In genomic region chr9:94881023-94881422, GRCh38 we compare ENCODE assay signal across 23 cellular contexts.
DNase-seq lines count a peak whose midpoint lies in the region; ATAC-seq and TF ChIP-seq lines count a peak whose summit lies in the region.
"Had no signal": no experiment of that assay in that cellular context is flagged by ENCODE, and none has a peak within 500 bp of the region (broad histone marks: within the 10 kb centered on the region; RNA-seq: fewer than 3 reads in every experiment).

No MANE protein-coding gene starts in this region.

- peaks cover 8% of the 10 kb centered on the region for H3K36me3 Mint-ChIP-seq in HFFc6 (ENCODE audit: low read depth)

- H3K27ac Mint-ChIP-seq in HFFc6: peak overlapping the region; percentile 25
- H3K27ac Mint-ChIP-seq: stimulated activated naive CD8-positive, alpha-beta T cell treated with anti-CD3 and anti-CD28 coated beads, Interleukin-15, amount 100 ng/mL, for 72 hours had no signal

- POLR2A ChIA-PET in SK-N-SH (lab: Yijun Ruan, JAX): interaction anchor here (0.9 kb wide), 1 partner anchor 127 kb away, joined by 3 read pairs; no protein-coding TSS in a partner anchor

- no peak overlapping the region for H4K91ac ChIP-seq in trophoblast cell (ENCODE audit: low read depth, low read length)

- no peak overlapping the region for H2BK5ac ChIP-seq in trophoblast cell (ENCODE audit: low read depth, low read length, poor library complexity)

- H3F3A ChIP-seq in SK-N-SH (replicated peaks; ENCODE audit: insufficient read depth): peaks cover 3% of the 10 kb centered on the region

- peak overlapping the region in 1 of 2 experiments; percentile 60; a peak in 1 of 4 replicates for H3K27ac ChIP-seq in SK-N-SH (ENCODE audit: low read depth in 2 of 2, low read length in 1 of 2)
- no peak overlapping the region for H3K27ac ChIP-seq in trophoblast cell (ENCODE audit: low read depth, low read length)
- H3K27ac ChIP-seq: 22Rv1, breast epithelium, C4-2B, epithelial cell of prostate, prostate gland had no signal

- no peak overlapping the region for H4K12ac ChIP-seq in trophoblast cell (ENCODE audit: low read depth, low read length)

- H3K18ac ChIP-seq in trophoblast cell (ENCODE audit: low read length): no peak overlapping the region

- H2BK120ac ChIP-seq in trophoblast cell (ENCODE audit: insufficient read depth, low read length, poor library complexity): peak overlapping the region; percentile 18

- no peak overlapping the region for H4K8ac ChIP-seq in trophoblast cell (ENCODE audit: low read depth, low read length)

- no peaks in the 10 kb centered on the region for H3K27me3 Mint-ChIP-seq in HFFc6 (ENCODE audit: insufficient read depth)
- H3K27me3 Mint-ChIP-seq: stimulated activated naive CD8-positive, alpha-beta T cell treated with anti-CD3 and anti-CD28 coated beads, Interleukin-15, amount 100 ng/mL, for 72 hours had no signal

- no peak overlapping the region for H3K9ac ChIP-seq in SK-N-SH
- no peak overlapping the region for H3K9ac ChIP-seq in trophoblast cell (ENCODE audit: low read length)

- H3K79me1 ChIP-seq in trophoblast cell (ENCODE audit: low read length): peaks cover 10% of the 10 kb centered on the region

- no peaks in the 10 kb centered on the region for H3K79me2 ChIP-seq in SK-N-SH (ENCODE audit: insufficient read depth)
- H3K79me2 ChIP-seq in trophoblast cell (ENCODE audit: control insufficient read depth, insufficient read depth, low read length, poor library complexity): no peaks in the 10 kb centered on the region

- CTCF ChIA-PET in SK-N-SH (lab: Yijun Ruan, JAX): interaction anchor here (1.3 to 2.5 kb wide), 3 partner anchors 100 to 250 kb away, joined by 4 to 7 read pairs (median 4); no protein-coding TSS in a partner anchor

- no peak overlapping the region for H2AFZ ChIP-seq in SK-N-SH (ENCODE audit: low read depth)
- no peak overlapping the region for H2AFZ ChIP-seq in trophoblast cell (ENCODE audit: insufficient read depth, low read length, poor library complexity)

- no peaks in the 10 kb centered on the region for H3K9me2 ChIP-seq in SK-N-SH

- H2AK5ac ChIP-seq in trophoblast cell (ENCODE audit: low read length): no peak overlapping the region

- H3K4me3 ChIP-seq in SK-N-SH (ENCODE audit: low read depth in 2 of 2, low read length in 1 of 2) (no peak overlapping the region), epithelial cell of esophagus (ENCODE audit: low read length) (no peak overlapping the region), trophoblast cell (ENCODE audit: low read depth, low read length) (no peak overlapping the region)
- H3K4me3 ChIP-seq: breast epithelium, prostate gland, spleen, tibial nerve had no signal

- TF ChIP-seq EP300 in SK-N-SH (IDR thresholded peaks at IDR 0.05; ENCODE audit: borderline replicate concordance in 1 of 2, low read depth in 1 of 2, low read length in 1 of 2): no peak

- no peak overlapping the region for H3K4ac ChIP-seq in trophoblast cell (ENCODE audit: low read depth, low read length)

- H3K36me3 ChIP-seq in SK-N-SH (replicated peaks in 1 of 2; ENCODE audit: control insufficient read depth in 1 of 2, insufficient read depth in 2 of 2, low read length in 1 of 2): no peaks in the 10 kb centered on the region
- no peaks in the 10 kb centered on the region for H3K36me3 ChIP-seq in trophoblast cell (ENCODE audit: control insufficient read depth in 1 of 2, insufficient read depth in 2 of 2, low read length in 2 of 2)
- H3K36me3 ChIP-seq: breast epithelium, prostate gland, spleen, tibial nerve had no signal

- H3K4me2 ChIP-seq in SK-N-SH: no peak overlapping the region
- H3K4me2 ChIP-seq in trophoblast cell (ENCODE audit: low read length): no peak overlapping the region

- H3K27me3 ChIP-seq in SK-N-SH (ENCODE audit: insufficient read depth) (no peaks in the 10 kb centered on the region), trophoblast cell (ENCODE audit: insufficient read depth, low read length) (no peaks in the 10 kb centered on the region)
- H3K27me3 ChIP-seq: breast epithelium, spleen, tibial nerve had no signal

- H3K14ac ChIP-seq in trophoblast cell (ENCODE audit: low read length): no peak overlapping the region

- H2BK12ac ChIP-seq in trophoblast cell (ENCODE audit: low read length): no peak overlapping the region

- TF ChIP-seq CTCF in SK-N-SH (IDR thresholded peaks at IDR 0.05): no peak
- TF ChIP-seq CTCF in HFFc6 (IDR thresholded peaks at IDR 0.05): no peak
- TF ChIP-seq CTCF in epithelial cell of esophagus (IDR thresholded peaks at IDR 0.05; ENCODE audit: insufficient read depth, low read depth, low read length, missing control alignments): no peak

- no peaks in the 10 kb centered on the region for H4K20me1 ChIP-seq in SK-N-SH (ENCODE audit: insufficient read depth)

- no peak for DNase-seq in SK-N-SH
- peak; percentile 20 for DNase-seq in HFFc6
- peak; percentile 29 for DNase-seq in epithelial cell of esophagus (ENCODE audit: low read depth)
- DNase-seq in trophoblast cell: peak in 1 of 2 donors; percentile 52
- DNase-seq in NCI-H345 treated with DMSO at 0.1 percent for 48 hours (lab: John Stamatoyannopoulos, UW; ENCODE audit: unreplicated experiment): no peak
- no peak for DNase-seq in GOT3 (lab: John Stamatoyannopoulos, UW)
- DNase-seq in activated CD4-positive, CD25-positive, alpha-beta regulatory T cell treated with anti-CD3 and anti-CD28 coated beads, Interleukin-2, amount 50 U/mL, for 72 hours: no peak
- DNase-seq: activated CD8-positive, alpha-beta memory T cell treated with anti-CD3 and anti-CD28 coated beads, Interleukin-2, amount 50 U/mL, for 4 hours; activated effector memory CD4-positive, alpha-beta T cell treated with Interleukin-2 at 50 U/mL for 16 hours; left colon; NCI-H1417; NCI-H524; spleen; stimulated activated CD4-positive, alpha-beta T cell treated with anti-CD3 and anti-CD28 coated beads, Interleukin-4, amount 100 ng/mL, for 24 hours; stimulated activated naive CD8-positive, alpha-beta T cell treated with anti-CD3 and anti-CD28 coated beads, Interleukin-15, amount 100 ng/mL, for 72 hours had no signal

- peak; percentile 39; the same call in 2 of the 3 replicates for ATAC-seq in SK-N-SH treated with all-trans-retinoic acid at 6 μM for 48 hours
- ATAC-seq: left colon; stimulated activated naive CD8-positive, alpha-beta T cell treated with anti-CD3 and anti-CD28 coated beads, Interleukin-15, amount 100 ng/mL, for 72 hours had no signal

- peaks cover 58% of the 10 kb centered on the region for H3K4me1 Mint-ChIP-seq in HFFc6 (ENCODE audit: low read depth)

- H3K23ac ChIP-seq in trophoblast cell (ENCODE audit: low read length): no peak overlapping the region

- H3K9me3 Mint-ChIP-seq in HFFc6: peaks cover 6% of the 10 kb centered on the region

- 100% methylated on average over 1 of the region's 1 CpG for WGBS in SK-N-SH (ENCODE audit: low lambda C conversion rate)
- no CpG with 5 or more reads among the region's 1 CpG for WGBS in trophoblast cell (ENCODE audit: extremely low coverage, insufficient coverage, insufficient read length)

- TF ChIP-seq RAD21 in SK-N-SH (IDR thresholded peaks at IDR 0.05; ENCODE audit: low read length): no peak

- no peak overlapping the region for H3K4me3 Mint-ChIP-seq in HFFc6
- H3K4me3 Mint-ChIP-seq: neural crest cell; stimulated activated naive CD8-positive, alpha-beta T cell treated with anti-CD3 and anti-CD28 coated beads, Interleukin-15, amount 100 ng/mL, for 72 hours had no signal

- H3K9me3 ChIP-seq in SK-N-SH: no peaks in the 10 kb centered on the region
- no peaks in the 10 kb centered on the region for H3K9me3 ChIP-seq in trophoblast cell (ENCODE audit: insufficient read depth, low read depth, low read length)
- H3K9me3 ChIP-seq: breast epithelium, prostate gland, spleen, tibial nerve had no signal

- H3K4me1 ChIP-seq in SK-N-SH (ENCODE audit: control insufficient read depth in 1 of 2, insufficient read depth in 2 of 2, low read depth in 1 of 2, low read length in 1 of 2) (peaks cover 0 to 11% of the 10 kb centered on the region in 2 experiments; a peak in 2 of 4 replicates), trophoblast cell (ENCODE audit: control insufficient read depth in 1 of 2, insufficient read depth in 2 of 2, low read length in 2 of 2) (peaks cover 7 to 10% of the 10 kb centered on the region in 2 experiments)
- H3K4me1 ChIP-seq: prostate gland had no signal

TF ChIP-seq in SK-N-SH treated with all-trans-retinoic acid at 6 μM for 48 hours, 23 proteins besides CTCF, POLR2A, EP300 and RAD21:
- no peak for TF ChIP-seq TOX (CRISPR knock-in tag; IDR thresholded peaks at IDR 0.05; ENCODE audit: borderline replicate concordance)
- TF ChIP-seq ZNF8 (CRISPR knock-in tag; IDR thresholded peaks at IDR 0.05): no peak

TF ChIP-seq in SK-N-SH, 30 proteins besides CTCF, POLR2A, EP300 and RAD21:
- TF ChIP-seq POLR2AphosphoS5 (IDR thresholded peaks at IDR 0.05; ENCODE audit: low read depth, low read length) (no peak), NFIC (IDR thresholded peaks at IDR 0.05; ENCODE audit: borderline replicate concordance) (no peak), USF1 (IDR thresholded peaks at IDR 0.05; ENCODE audit: borderline replicate concordance, low read depth) (no peak), TAF1 (IDR thresholded peaks at IDR 0.05; ENCODE audit: borderline replicate concordance, low read depth, low read length) (no peak), GATA2 (CRISPR knock-in tag; IDR thresholded peaks at IDR 0.05) (no peak)

Comparison
In these comparisons a context has a peak if more than half of its experiments do, and no peak if none do; other contexts are left out.
1. DNase-seq: peak in HFFc6 (single experiment) and epithelial cell of esophagus (single experiment); none in SK-N-SH (single experiment), NCI-H345 treated with DMSO at 0.1 percent for 48 hours (single experiment), GOT3 (single experiment) and activated CD4-positive, CD25-positive, alpha-beta regulatory T cell treated with anti-CD3 and anti-CD28 coated beads, Interleukin-2, amount 50 U/mL, for 72 hours (single experiment).